18 cellular contexts compared by ENCODE assay signal in the genomic region with DNA sequence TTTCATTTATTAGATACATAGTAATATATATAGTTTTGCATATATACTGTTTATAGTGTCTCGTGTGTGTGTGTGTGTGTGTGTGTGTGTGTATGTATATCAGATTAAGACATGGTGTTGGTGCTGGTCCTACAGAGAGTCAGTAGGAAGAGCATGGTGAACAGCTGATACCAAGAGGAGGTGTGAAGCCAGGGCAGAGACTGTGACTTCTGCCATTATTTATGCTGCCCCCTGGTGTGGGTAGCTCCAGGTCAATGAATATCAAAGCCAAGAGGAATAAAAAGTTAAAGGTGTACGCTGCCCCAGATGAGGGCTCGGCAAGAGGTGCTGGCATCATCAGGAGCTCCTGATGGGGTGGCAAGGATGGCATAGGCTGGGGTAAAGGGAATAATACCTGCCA.
DNase-seq lines count a peak whose midpoint lies in the region; ATAC-seq, FAIRE-seq and TF ChIP-seq lines count a peak whose summit lies in the region.
"Had no signal": no experiment of that assay in that cellular context is flagged by ENCODE, and none has a peak within 500 bp of the region (broad histone marks: within the 10 kb centered on the region; RNA-seq: fewer than 3 reads in every experiment).

No MANE protein-coding gene starts in this region.

- no peaks in the 10 kb centered on the region for H4K20me1 ChIP-seq in OCI-LY7 (ENCODE audit: insufficient read depth, low read length)

- H3K9me3 ChIP-seq in OCI-LY7 (ENCODE audit: low read length) (no peaks in the 10 kb centered on the region), aorta (ENCODE audit: control insufficient read depth, low read length) (no peaks in the 10 kb centered on the region), uterus (no peaks in the 10 kb centered on the region), pancreas (no peaks in the 10 kb centered on the region)
- H3K9me3 ChIP-seq: stomach had no signal

- intact Hi-C loops in activated naive CD4-positive, alpha-beta T cell treated with anti-CD3 and anti-CD28 coated beads for 36 hours (cut with micrococcal nuclease), result loop anchor here (5.0 kb wide), 1 partner anchor 157 kb away; no protein-coding TSS in a partner anchor
- intact Hi-C loops in OCI-LY7 (cut with micrococcal nuclease; ENCODE audit: unreplicated experiment), result no loop called here
- intact Hi-C loops in aorta (cut with DNase I), result no loop called here
- intact Hi-C loops in uterus (cut with DNase I; ENCODE audit: low total_unique reads), result no loop called here
- intact Hi-C loops in pancreas (cut with DNase I), result no loop called here

- no peak overlapping the region for H3K27ac Mint-ChIP-seq in activated naive CD4-positive, alpha-beta T cell treated with anti-CD3 and anti-CD28 coated beads for 36 hours
- H3K27ac Mint-ChIP-seq: activated B cell treated with CpG ODN at 0.5 μM for 24 hours, memory B cell, T-cell had no signal

- H3K4me2 ChIP-seq in OCI-LY7 (ENCODE audit: low read length), result no peak overlapping the region

- no peaks in the 10 kb centered on the region for H3K79me2 ChIP-seq in OCI-LY7 (ENCODE audit: insufficient read depth, low read depth, low read length)

- no TSS peak for BruUV-seq in OCI-LY7 (replicated peaks; lab: Mats Ljungman, UMichigan)

- peak; percentile 11 for DNase-seq in activated naive CD4-positive, alpha-beta T cell treated with anti-CD3 and anti-CD28 coated beads for 36 hours
- DNase-seq in activated naive CD4-positive, alpha-beta T cell treated with Interleukin-2 at 50 U/mL for 16 hours, result no peak
- DNase-seq in OCI-LY7 (ENCODE audit: low spot score), result no peak
- DNase-seq in fibroblast of pulmonary artery (ENCODE audit: low read depth), result no peak
- DNase-seq in aorta, result no peak
- DNase-seq in uterus, result no peak
- no peak for DNase-seq in D721Med (ENCODE audit: insufficient read length, low spot score)
- no peak for DNase-seq in pancreas
- DNase-seq: activated B cell treated with CpG ODN at 0.5 μM for 24 hours; activated effector memory CD4-positive, alpha-beta T cell treated with anti-CD3 and anti-CD28 coated beads, Interleukin-2, amount 50 U/mL, for 16 hours; head of caudate nucleus; NCI-H187; NCI-H524 treated with DMSO at 0.1 percent for 48 hours; stomach had no signal

- H3K4me1 Mint-ChIP-seq in activated naive CD4-positive, alpha-beta T cell treated with anti-CD3 and anti-CD28 coated beads for 36 hours (ENCODE audit: low read depth), result no peaks in the 10 kb centered on the region
- H3K4me1 Mint-ChIP-seq: activated B cell treated with CpG ODN at 0.5 μM for 24 hours, memory B cell, T-cell had no signal

- H3K36me3 Mint-ChIP-seq in activated naive CD4-positive, alpha-beta T cell treated with anti-CD3 and anti-CD28 coated beads for 36 hours (ENCODE audit: low read depth), result no peaks in the 10 kb centered on the region
- H3K36me3 Mint-ChIP-seq: memory B cell, T-cell had no signal

- H3K36me3 ChIP-seq in OCI-LY7 (ENCODE audit: insufficient read depth, low read length) (no peaks in the 10 kb centered on the region), aorta (ENCODE audit: control insufficient read depth in 1 of 2, insufficient read depth in 2 of 2, low read length in 1 of 2) (no peaks in the 10 kb centered on the region), uterus (no peaks in the 10 kb centered on the region), pancreas (no peaks in the 10 kb centered on the region)
- H3K36me3 ChIP-seq: stomach had no signal

- no peaks in the 10 kb centered on the region for H3K4me1 ChIP-seq in OCI-LY7 (ENCODE audit: insufficient read depth, low read length, poor library complexity, severe bottlenecking)
- no peaks in the 10 kb centered on the region for H3K4me1 ChIP-seq in aorta (ENCODE audit: control insufficient read depth in 1 of 2, insufficient read depth in 2 of 2, low read length in 2 of 2)
- H3K4me1 ChIP-seq in uterus, result peaks cover 0 to 5% of the 10 kb centered on the region in 2 donors
- H3K4me1 ChIP-seq in pancreas, result no peaks in the 10 kb centered on the region
- H3K4me1 ChIP-seq: stomach had no signal

- no peak overlapping the region for H2AFZ ChIP-seq in OCI-LY7 (ENCODE audit: low read length)

- H3K9me2 ChIP-seq in OCI-LY7 (ENCODE audit: insufficient read depth, low read length), result no peaks in the 10 kb centered on the region

- H3K4me3 Mint-ChIP-seq in activated naive CD4-positive, alpha-beta T cell treated with anti-CD3 and anti-CD28 coated beads for 36 hours, result no peak overlapping the region
- H3K4me3 Mint-ChIP-seq: activated B cell treated with CpG ODN at 0.5 μM for 24 hours, memory B cell, neural crest cell, T-cell had no signal

- H3K27ac ChIP-seq in OCI-LY7 (ENCODE audit: low read depth, low read length, poor library complexity, severe bottlenecking), result no peak overlapping the region
- H3K27ac ChIP-seq in aorta (ENCODE audit: low read depth in 1 of 2, low read length in 2 of 2), result no peak overlapping the region
- H3K27ac ChIP-seq in uterus, result no peak overlapping the region
- H3K27ac ChIP-seq in pancreas, result no peak overlapping the region

- TF ChIP-seq POLR2A in uterus (IDR thresholded peaks at IDR 0.05), result no peak

- peaks cover 15% of the 10 kb centered on the region for H3K27me3 Mint-ChIP-seq in activated naive CD4-positive, alpha-beta T cell treated with anti-CD3 and anti-CD28 coated beads for 36 hours (ENCODE audit: low read depth)

- H3K9me3 Mint-ChIP-seq in activated naive CD4-positive, alpha-beta T cell treated with anti-CD3 and anti-CD28 coated beads for 36 hours, result no peaks in the 10 kb centered on the region
- H3K9me3 Mint-ChIP-seq: activated B cell treated with CpG ODN at 0.5 μM for 24 hours, memory B cell, T-cell had no signal

- WGBS in aorta, 2 donors, result 63 to 66% methylated on average over 3 of the region's 3 CpGs
- WGBS in pancreas, 2 donors, result 72 to 73% methylated on average over 3 of the region's 3 CpGs

- CTCF ChIA-PET in activated naive CD4-positive, alpha-beta T cell treated with anti-CD3 and anti-CD28 coated beads for 36 hours (lab: Charles Lee), result interaction anchor here (0.7 to 1.1 kb wide), 3 partner anchors 12 to 157 kb away, joined by 3 read pairs; no protein-coding TSS in a partner anchor
- CTCF ChIA-PET in OCI-LY7 (lab: Charles Lee; ENCODE audit: unreplicated experiment), result no interaction called here

- 0 out of 2 replicates have a peak, but pooled peaks have one; percentile 22 for TF ChIP-seq CTCF in OCI-LY7 (conservative IDR thresholded peaks at IDR 0.05; ENCODE audit: low read length)
- TF ChIP-seq CTCF in fibroblast of pulmonary artery (IDR thresholded peaks at IDR 0.05; ENCODE audit: low read length, missing control alignments), result peak; percentile 17
- no peak for TF ChIP-seq CTCF in uterus (IDR thresholded peaks at IDR 0.05)
- no peak for TF ChIP-seq CTCF in D721Med (IDR thresholded peaks at IDR 0.05; ENCODE audit: insufficient read depth, missing control alignments)
- no peak for TF ChIP-seq CTCF in pancreas (IDR thresholded peaks at IDR 0.05)

- H3K4me3 ChIP-seq in OCI-LY7 (ENCODE audit: low read depth, low read length, poor library complexity, severe bottlenecking), result no peak overlapping the region
- no peak overlapping the region for H3K4me3 ChIP-seq in fibroblast of pulmonary artery (replicated peaks; ENCODE audit: low read depth, low read length)
- no peak overlapping the region for H3K4me3 ChIP-seq in aorta (ENCODE audit: low read length in 2 of 2)
- no peak overlapping the region for H3K4me3 ChIP-seq in uterus
- H3K4me3 ChIP-seq in pancreas, result no peak overlapping the region
- H3K4me3 ChIP-seq: stomach had no signal

- FAIRE-seq in D721Med (lab: Jason Lieb, UNC) (no peak), pancreas (lab: Jason Lieb, UNC) (no peak)
- FAIRE-seq: H54 had no signal

- POLR2A ChIA-PET in OCI-LY7 (lab: Charles Lee), result no interaction called here

- H3K27me3 ChIP-seq in aorta (ENCODE audit: control insufficient read depth in 1 of 2, insufficient read depth in 2 of 2, low read length in 1 of 2) (no peaks in the 10 kb centered on the region), uterus (no peaks in the 10 kb centered on the region), pancreas (no peaks in the 10 kb centered on the region)
- H3K27me3 ChIP-seq: stomach had no signal

- ATAC-seq in aorta (ENCODE audit: low FRiP score) (peak; percentile 15), pancreas (no peak)
- ATAC-seq: T-cell had no signal

Comparison
In these comparisons a context has a peak if more than half of its experiments do, and no peak if none do; other contexts are left out.
1. CTCF ChIP-seq: peak in OCI-LY7 (single experiment) and fibroblast of pulmonary artery (single experiment); none in uterus (0 of 4), D721Med (single experiment) and pancreas (0 of 4).